In the genomic region with DNA sequence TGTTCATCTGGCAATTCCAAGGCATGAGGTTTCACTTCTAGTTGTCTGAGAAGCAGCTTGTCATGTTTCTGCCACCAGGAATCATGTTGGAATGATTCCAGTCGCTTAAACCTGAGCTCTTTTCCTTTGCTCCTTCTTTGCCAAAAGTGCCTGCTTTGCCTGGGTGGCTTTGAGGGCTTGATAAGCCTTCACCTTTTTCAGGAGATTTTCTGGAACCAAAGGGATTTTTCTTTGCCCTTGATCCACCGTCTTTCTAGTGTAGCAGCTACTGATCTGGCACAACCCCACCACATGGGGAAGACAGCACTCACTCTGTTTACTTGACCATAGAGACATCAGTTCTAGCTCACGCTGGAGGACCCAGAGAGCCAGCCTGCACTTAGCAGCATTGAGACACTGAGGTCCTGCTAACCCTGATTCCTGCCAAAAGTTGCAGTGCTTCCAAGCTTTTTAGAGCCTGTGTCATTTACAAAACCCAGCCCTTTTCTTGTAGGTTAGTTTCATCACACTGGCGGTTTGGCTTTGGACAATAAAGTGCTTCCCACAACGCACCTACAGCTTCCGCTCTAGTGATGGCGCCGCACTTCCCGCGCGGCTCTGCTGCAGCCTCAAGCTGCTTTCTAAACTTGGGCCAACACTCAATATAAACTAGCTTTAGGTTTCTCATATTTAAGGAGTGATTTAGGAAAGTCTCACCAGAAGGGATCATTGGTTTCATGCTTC, we compare ENCODE assay signal across 1 cellular context.
A peak's percentile ranks its signal among the peaks of the same experiment; 100 is the strongest.
TF ChIP-seq lines count a peak whose summit lies in the region.

No MANE protein-coding gene starts in this region.

TF ChIP-seq in HepG2, 621 proteins besides CTCF, POLR2A, EP300 and RAD21:
- TF ChIP-seq, protein P1, sequence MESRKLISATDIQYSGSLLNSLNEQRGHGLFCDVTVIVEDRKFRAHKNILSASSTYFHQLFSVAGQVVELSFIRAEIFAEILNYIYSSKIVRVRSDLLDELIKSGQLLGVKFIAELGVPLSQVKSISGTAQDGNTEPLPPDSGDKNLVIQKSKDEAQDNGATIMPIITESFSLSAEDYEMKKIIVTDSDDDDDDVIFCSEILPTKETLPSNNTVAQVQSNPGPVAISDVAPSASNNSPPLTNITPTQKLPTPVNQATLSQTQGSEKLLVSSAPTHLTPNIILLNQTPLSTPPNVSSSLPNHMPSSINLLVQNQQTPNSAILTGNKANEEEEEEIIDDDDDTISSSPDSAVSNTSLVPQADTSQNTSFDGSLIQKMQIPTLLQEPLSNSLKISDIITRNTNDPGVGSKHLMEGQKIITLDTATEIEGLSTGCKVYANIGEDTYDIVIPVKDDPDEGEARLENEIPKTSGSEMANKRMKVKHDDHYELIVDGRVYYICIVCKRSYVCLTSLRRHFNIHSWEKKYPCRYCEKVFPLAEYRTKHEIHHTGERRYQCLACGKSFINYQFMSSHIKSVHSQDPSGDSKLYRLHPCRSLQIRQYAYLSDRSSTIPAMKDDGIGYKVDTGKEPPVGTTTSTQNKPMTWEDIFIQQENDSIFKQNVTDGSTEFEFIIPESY (CRISPR knock-in tag; IDR thresholded peaks at IDR 0.05) = peak; percentile 58; the same call in 1 of the 2 replicates
- TF ChIP-seq TBL1XR1 (IDR thresholded peaks at IDR 0.05; ENCODE audit: borderline replicate concordance, low read length, partially characterized antibody) = no peak
- TF ChIP-seq, protein P2, sequence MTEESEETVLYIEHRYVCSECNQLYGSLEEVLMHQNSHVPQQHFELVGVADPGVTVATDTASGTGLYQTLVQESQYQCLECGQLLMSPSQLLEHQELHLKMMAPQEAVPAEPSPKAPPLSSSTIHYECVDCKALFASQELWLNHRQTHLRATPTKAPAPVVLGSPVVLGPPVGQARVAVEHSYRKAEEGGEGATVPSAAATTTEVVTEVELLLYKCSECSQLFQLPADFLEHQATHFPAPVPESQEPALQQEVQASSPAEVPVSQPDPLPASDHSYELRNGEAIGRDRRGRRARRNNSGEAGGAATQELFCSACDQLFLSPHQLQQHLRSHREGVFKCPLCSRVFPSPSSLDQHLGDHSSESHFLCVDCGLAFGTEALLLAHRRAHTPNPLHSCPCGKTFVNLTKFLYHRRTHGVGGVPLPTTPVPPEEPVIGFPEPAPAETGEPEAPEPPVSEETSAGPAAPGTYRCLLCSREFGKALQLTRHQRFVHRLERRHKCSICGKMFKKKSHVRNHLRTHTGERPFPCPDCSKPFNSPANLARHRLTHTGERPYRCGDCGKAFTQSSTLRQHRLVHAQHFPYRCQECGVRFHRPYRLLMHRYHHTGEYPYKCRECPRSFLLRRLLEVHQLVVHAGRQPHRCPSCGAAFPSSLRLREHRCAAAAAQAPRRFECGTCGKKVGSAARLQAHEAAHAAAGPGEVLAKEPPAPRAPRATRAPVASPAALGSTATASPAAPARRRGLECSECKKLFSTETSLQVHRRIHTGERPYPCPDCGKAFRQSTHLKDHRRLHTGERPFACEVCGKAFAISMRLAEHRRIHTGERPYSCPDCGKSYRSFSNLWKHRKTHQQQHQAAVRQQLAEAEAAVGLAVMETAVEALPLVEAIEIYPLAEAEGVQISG (CRISPR knock-in tag; IDR thresholded peaks at IDR 0.05) = peak; percentile 82
- no peak for TF ChIP-seq TMF1 (CRISPR knock-in tag; IDR thresholded peaks at IDR 0.05; ENCODE audit: low read depth)
- no peak for TF ChIP-seq CHD2 (IDR thresholded peaks at IDR 0.05; ENCODE audit: low read depth, low read length)
- TF ChIP-seq, protein P3, sequence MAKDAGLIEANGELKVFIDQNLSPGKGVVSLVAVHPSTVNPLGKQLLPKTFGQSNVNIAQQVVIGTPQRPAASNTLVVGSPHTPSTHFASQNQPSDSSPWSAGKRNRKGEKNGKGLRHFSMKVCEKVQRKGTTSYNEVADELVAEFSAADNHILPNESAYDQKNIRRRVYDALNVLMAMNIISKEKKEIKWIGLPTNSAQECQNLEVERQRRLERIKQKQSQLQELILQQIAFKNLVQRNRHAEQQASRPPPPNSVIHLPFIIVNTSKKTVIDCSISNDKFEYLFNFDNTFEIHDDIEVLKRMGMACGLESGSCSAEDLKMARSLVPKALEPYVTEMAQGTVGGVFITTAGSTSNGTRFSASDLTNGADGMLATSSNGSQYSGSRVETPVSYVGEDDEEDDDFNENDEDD (CRISPR knock-in tag; IDR thresholded peaks at IDR 0.05; ENCODE audit: borderline replicate concordance) = no peak
